In genomic region chr15:65476942-65477341, GRCh38 we compare ENCODE assay signal across 17 cellular contexts.
A peak's percentile ranks its signal among the peaks of the same experiment; 100 is the strongest.
DNase-seq lines count a peak whose midpoint lies in the region; ATAC-seq and TF ChIP-seq lines count a peak whose summit lies in the region.
"Had no signal": no experiment of that assay in that cellular context is flagged by ENCODE, and none has a peak within 500 bp of the region (broad histone marks: within the 10 kb centered on the region; RNA-seq: fewer than 3 reads in every experiment).

No MANE protein-coding gene starts in this region.

- no peak for ATAC-seq in HG03139 (IDR thresholded peaks at IDR 0.05; ENCODE audit: unreplicated experiment)
- ATAC-seq in HG03095 (IDR thresholded peaks at IDR 0.05; ENCODE audit: unreplicated experiment): no peak
- ATAC-seq: effector memory CD8-positive, alpha-beta T cell; GM23338; heart right ventricle; left cardiac atrium; Panc1 had no signal

- peak; percentile 63 for DNase-seq in AG09319 (ENCODE audit: extremely low read depth, low read depth)
- DNase-seq in HS-5 (ENCODE audit: low read depth): peak; percentile 26
- peak; percentile 76 for DNase-seq in amniotic epithelial cell (ENCODE audit: low read depth)
- DNase-seq in foreskin fibroblast: peak; percentile 77 to 83
- DNase-seq in stimulated activated CD4-positive, alpha-beta T cell treated with anti-CD3 and anti-CD28 coated beads, Interleukin-4, amount 100 ng/mL, for 1 hour: no peak
- DNase-seq in NK-92 treated with Interleukin-12 subunit alpha and Interleukin-12 subunit beta, amount 100 ng/mL, for 24 hours (lab: John Stamatoyannopoulos, UW): no peak
- DNase-seq: activated CD4-positive, alpha-beta T cell treated with anti-CD3 and anti-CD28 coated beads, Interleukin-2, amount 10 ng/mL, durations not matched to agents 7 days and 5 days; CD4-positive, CD25-positive, alpha-beta regulatory T cell; effector memory CD8-positive, alpha-beta T cell; heart right ventricle; Kasumi-1; left cardiac atrium; NCI-H2227 treated with DMSO at 0.1 percent for 48 hours had no signal

- H3K4me3 ChIP-seq in foreskin fibroblast (ENCODE audit: low read depth in 1 of 2, low read length in 2 of 2): no peak overlapping the region
- H3K4me3 ChIP-seq: GM23338, heart right ventricle had no signal

- TF ChIP-seq CTCF in AG09319 (IDR thresholded peaks at IDR 0.05; ENCODE audit: low read depth, low read length): no peak
- TF ChIP-seq CTCF in foreskin fibroblast (IDR thresholded peaks at IDR 0.05; ENCODE audit: low read depth, low read length): no peak

Comparison
In these comparisons a context has a peak if more than half of its experiments do, and no peak if none do; other contexts are left out.
1. DNase-seq: peak in AG09319 (single experiment), HS-5 (single experiment), amniotic epithelial cell (single experiment) and foreskin fibroblast (2 of 2); none in stimulated activated CD4-positive, alpha-beta T cell treated with anti-CD3 and anti-CD28 coated beads, Interleukin-4, amount 100 ng/mL, for 1 hour (single experiment) and NK-92 treated with Interleukin-12 subunit alpha and Interleukin-12 subunit beta, amount 100 ng/mL, for 24 hours (single experiment).